In the genomic region with DNA sequence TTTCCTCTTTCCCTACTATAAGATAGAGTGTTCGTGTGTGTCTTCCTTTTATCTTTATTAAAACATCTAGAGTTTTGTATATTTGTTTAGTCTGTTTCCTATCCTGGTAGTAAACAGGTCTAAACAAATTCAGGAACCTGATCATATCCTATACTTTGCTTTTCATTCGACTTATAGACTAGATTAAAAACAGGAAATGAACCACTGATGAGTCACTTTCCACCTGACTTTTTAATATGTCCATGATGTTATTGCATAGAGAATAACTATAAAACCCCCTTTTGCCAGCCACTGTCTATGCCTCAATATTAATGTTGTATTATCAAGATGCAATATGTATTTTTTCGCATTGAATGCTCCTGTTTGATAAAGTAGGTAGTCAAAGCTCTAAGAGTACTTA, we compare ENCODE assay signal across 21 cellular contexts.
A peak's percentile ranks its signal among the peaks of the same experiment; 100 is the strongest.
DNase-seq lines count a peak whose midpoint lies in the region; ATAC-seq and TF ChIP-seq lines count a peak whose summit lies in the region.
"Had no signal": no experiment of that assay in that cellular context is flagged by ENCODE, and none has a peak within 500 bp of the region (broad histone marks: within the 10 kb centered on the region; RNA-seq: fewer than 3 reads in every experiment).

No MANE protein-coding gene starts in this region.

- H3K4me2 ChIP-seq in Karpas-422 (ENCODE audit: low read depth, low read length, poor library complexity, severe bottlenecking): no peak overlapping the region

- no peak overlapping the region for H3K9ac ChIP-seq in Karpas-422 (ENCODE audit: low read length)

- CTCF ChIA-PET in MCF 10A (lab: Yijun Ruan, JAX): no interaction called here

- no peaks in the 10 kb centered on the region for H3K9me2 ChIP-seq in Karpas-422 (replicated peaks; ENCODE audit: insufficient read depth, low read length)

- H3K4me3 ChIP-seq in breast epithelium (no peak overlapping the region), Karpas-422 (ENCODE audit: low read length) (no peak overlapping the region)
- H3K4me3 ChIP-seq: SJCRH30 had no signal

- POLR2A ChIA-PET in MCF 10A (lab: Yijun Ruan, JAX): no interaction called here

- no peak overlapping the region for H2AFZ ChIP-seq in Karpas-422 (ENCODE audit: low read length)

- H3K27ac ChIP-seq in breast epithelium (no peak overlapping the region), Karpas-422 (ENCODE audit: low read length) (no peak overlapping the region)
- H3K27ac ChIP-seq: 22Rv1, SJCRH30 had no signal

- peak; percentile 10 for DNase-seq in MCF 10A (ENCODE audit: unreplicated experiment)
- no peak for DNase-seq in breast epithelium (ENCODE audit: low spot score in 2 of 2)
- DNase-seq in OCI-M1 (lab: John Stamatoyannopoulos, UW): peak; percentile 18
- DNase-seq in dermis microvascular lymphatic vessel endothelial cell (ENCODE audit: low read depth in 2 of 2): peak; percentile 7 to 30
- no peak for DNase-seq in NCI-H1417 (lab: John Stamatoyannopoulos, UW)
- no peak for DNase-seq in stimulated activated naive B cell treated with anti-CD40 and anti-IgM and Interleukin-4, amounts not matched to agents 10 μg/mL and 1 μg/mL and 100 μg/mL, for 72 hours
- DNase-seq in Karpas-422: no peak
- DNase-seq in H4 (ENCODE audit: low spot score): no peak
- DNase-seq: COR-L47, DMS 273 treated with DMSO at 0.1 percent for 48 hours, GOT3, Kasumi-1, MM.1S, NCI-H1092 treated with DMSO at 0.1 percent for 48 hours, NCI-H2081, NCI-H446 treated with DMSO at 0.1 percent for 48 hours, RPMI8226, SJCRH30 had no signal

- no peaks in the 10 kb centered on the region for H3K9me3 ChIP-seq in breast epithelium
- H3K9me3 ChIP-seq in Karpas-422 (ENCODE audit: low read length): peaks cover 38% of the 10 kb centered on the region
- H3K9me3 ChIP-seq: SJCRH30 had no signal

- H3K4me1 Mint-ChIP-seq in MCF 10A (ENCODE audit: insufficient read depth, unreplicated experiment): no peaks in the 10 kb centered on the region
- no peaks in the 10 kb centered on the region for H3K4me1 Mint-ChIP-seq in stimulated activated naive B cell treated with anti-CD40 and anti-IgM and Interleukin-4, amounts not matched to agents 10 μg/mL and 1 μg/mL and 100 μg/mL, for 72 hours
- H3K4me1 Mint-ChIP-seq: B cell, IgD-negative memory B cell had no signal

- no peaks in the 10 kb centered on the region for H3K4me1 ChIP-seq in breast epithelium
- H3K4me1 ChIP-seq in Karpas-422 (ENCODE audit: low read length): no peaks in the 10 kb centered on the region
- H3K4me1 ChIP-seq: SJCRH30 had no signal

- intact Hi-C loops in MCF 10A (cut with micrococcal nuclease) (no loop called here), breast epithelium (cut with DNase I; ENCODE audit: low total_unique reads) (no loop called here)

- no peak for ATAC-seq in stimulated activated naive B cell treated with anti-CD40 and anti-IgM and Interleukin-4, amounts not matched to agents 10 μg/mL and 1 μg/mL and 100 μg/mL, for 72 hours (replicated peaks)

- H4K20me1 ChIP-seq in Karpas-422 (ENCODE audit: insufficient read depth, low read depth, low read length): no peaks in the 10 kb centered on the region

- no peaks in the 10 kb centered on the region for H3K27me3 Mint-ChIP-seq in MCF 10A (ENCODE audit: insufficient read depth, unreplicated experiment)
- no peaks in the 10 kb centered on the region for H3K27me3 Mint-ChIP-seq in stimulated activated naive B cell treated with anti-CD40 and anti-IgM and Interleukin-4, amounts not matched to agents 10 μg/mL and 1 μg/mL and 100 μg/mL, for 72 hours
- H3K27me3 Mint-ChIP-seq: B cell, IgD-negative memory B cell had no signal

- no TSS peak for BruUV-seq in MCF 10A (replicated peaks; lab: Mats Ljungman, UMichigan)

- no peaks in the 10 kb centered on the region for H3K36me3 ChIP-seq in breast epithelium
- no peaks in the 10 kb centered on the region for H3K36me3 ChIP-seq in Karpas-422 (ENCODE audit: insufficient read depth, low read length)
- H3K36me3 ChIP-seq: SJCRH30 had no signal

- H3K79me2 ChIP-seq in Karpas-422 (ENCODE audit: low read length): no peaks in the 10 kb centered on the region

- H3K36me3 Mint-ChIP-seq in MCF 10A (ENCODE audit: insufficient read depth, unreplicated experiment): no peaks in the 10 kb centered on the region
- no peaks in the 10 kb centered on the region for H3K36me3 Mint-ChIP-seq in stimulated activated naive B cell treated with anti-CD40 and anti-IgM and Interleukin-4, amounts not matched to agents 10 μg/mL and 1 μg/mL and 100 μg/mL, for 72 hours
- H3K36me3 Mint-ChIP-seq: IgD-negative memory B cell had no signal

- TF ChIP-seq CTCF in MCF 10A (IDR thresholded peaks at IDR 0.05; ENCODE audit: unreplicated experiment): no peak
- TF ChIP-seq CTCF in breast epithelium (IDR thresholded peaks at IDR 0.05): no peak

- H3K27me3 ChIP-seq in breast epithelium (no peaks in the 10 kb centered on the region), Karpas-422 (ENCODE audit: low read length) (no peaks in the 10 kb centered on the region)
- H3K27me3 ChIP-seq: SJCRH30 had no signal

- no peaks in the 10 kb centered on the region for H3K9me3 Mint-ChIP-seq in MCF 10A (ENCODE audit: unreplicated experiment)
- H3K9me3 Mint-ChIP-seq in stimulated activated naive B cell treated with anti-CD40 and anti-IgM and Interleukin-4, amounts not matched to agents 10 μg/mL and 1 μg/mL and 100 μg/mL, for 72 hours: peaks cover 2 to 4% of the 10 kb centered on the region in 2 donors

- no peak overlapping the region for H3K4me3 Mint-ChIP-seq in MCF 10A (ENCODE audit: unreplicated experiment)
- H3K4me3 Mint-ChIP-seq in stimulated activated naive B cell treated with anti-CD40 and anti-IgM and Interleukin-4, amounts not matched to agents 10 μg/mL and 1 μg/mL and 100 μg/mL, for 72 hours: no peak overlapping the region
- H3K4me3 Mint-ChIP-seq: B cell, IgD-negative memory B cell had no signal

- TF ChIP-seq POLR2A in breast epithelium (IDR thresholded peaks at IDR 0.05): no peak

- H3K27ac Mint-ChIP-seq in MCF 10A (ENCODE audit: low read depth, unreplicated experiment): no peak overlapping the region
- no peak overlapping the region for H3K27ac Mint-ChIP-seq in stimulated activated naive B cell treated with anti-CD40 and anti-IgM and Interleukin-4, amounts not matched to agents 10 μg/mL and 1 μg/mL and 100 μg/mL, for 72 hours
- H3K27ac Mint-ChIP-seq: B cell, IgD-negative memory B cell had no signal

Comparison
In these comparisons a context has a peak if more than half of its experiments do, and no peak if none do; other contexts are left out.
1. DNase-seq: peak in MCF 10A (single experiment), OCI-M1 (single experiment) and dermis microvascular lymphatic vessel endothelial cell (2 of 2); none in breast epithelium (0 of 2), NCI-H1417 (0 of 3), stimulated activated naive B cell treated with anti-CD40 and anti-IgM and Interleukin-4, amounts not matched to agents 10 μg/mL and 1 μg/mL and 100 μg/mL, for 72 hours (single experiment), Karpas-422 (single experiment) and H4 (single experiment).